ENCODE assay signal across 8 cellular contexts in genomic region chr13:114115191-114115671, GRCh38. TPM values are rescaled to one million over a fixed set of nuclear protein-coding genes. Genes with fewer than 3 reads are reported as not detected.
DNase-seq lines count a peak whose midpoint lies in the region; TF ChIP-seq lines count a peak whose summit lies in the region.

No MANE protein-coding gene starts in this region.

- peak; percentile 55 for TF ChIP-seq CTCF in brain microvascular endothelial cell (IDR thresholded peaks at IDR 0.05; ENCODE audit: low read depth, low read length, missing control alignments)

- in situ Hi-C loops in brain microvascular endothelial cell (cut with HindIII; ENCODE audit: low pct_ligation_motif_present, low sequenced_read_pairs): no loop called here

- DNase-seq in activated CD4-positive, alpha-beta T cell treated with anti-CD3 and anti-CD28 coated beads for 48 hours: peak; percentile 49
- no peak for DNase-seq in activated CD4-positive, alpha-beta T cell treated with anti-CD3 and anti-CD28 coated beads, Interleukin-2, amount 50 U/mL, for 4 hours
- DNase-seq in NOMO-1 (lab: John Stamatoyannopoulos, UW; ENCODE audit: unreplicated experiment in 2 of 2): peak; percentile 88 to 91
- peak; percentile 89 for DNase-seq in brain microvascular endothelial cell
- peak; percentile 62 to 92 for DNase-seq in lung microvascular endothelial cell (ENCODE audit: low read depth in 2 of 2)
- no peak for DNase-seq in medulla oblongata (ENCODE audit: extremely low spot score)
- DNase-seq in ureter (ENCODE audit: low spot score): no peak
- no peak for DNase-seq in central memory CD4-positive, alpha-beta T cell

- no peak overlapping the region for H3K4me3 ChIP-seq in brain microvascular endothelial cell (ENCODE audit: low read depth, low read length)

- peaks cover 16% of the 10 kb centered on the region for H3K36me3 ChIP-seq in brain microvascular endothelial cell (replicated peaks)

- H3K27ac ChIP-seq in brain microvascular endothelial cell: peak overlapping the region; percentile 94

- no peaks in the 10 kb centered on the region for H3K27me3 ChIP-seq in brain microvascular endothelial cell (replicated peaks)

RNA-seq across cellular contexts. Expression of gene RASA3, which starts 17.2 kb away (rescaled TPM):
- total RNA-seq in lung microvascular endothelial cell: 25.4 and 25.5 TPM in 2 replicates
- 22.4 TPM for total RNA-seq in ureter

Comparison
In these comparisons a context has a peak if more than half of its experiments do, and no peak if none do; other contexts are left out.
1. DNase-seq: peak in activated CD4-positive, alpha-beta T cell treated with anti-CD3 and anti-CD28 coated beads for 48 hours (single experiment), NOMO-1 (2 of 2), brain microvascular endothelial cell (single experiment) and lung microvascular endothelial cell (2 of 2); none in activated CD4-positive, alpha-beta T cell treated with anti-CD3 and anti-CD28 coated beads, Interleukin-2, amount 50 U/mL, for 4 hours (0 of 2), medulla oblongata (single experiment), ureter (single experiment) and central memory CD4-positive, alpha-beta T cell (single experiment).